In the genomic region with DNA sequence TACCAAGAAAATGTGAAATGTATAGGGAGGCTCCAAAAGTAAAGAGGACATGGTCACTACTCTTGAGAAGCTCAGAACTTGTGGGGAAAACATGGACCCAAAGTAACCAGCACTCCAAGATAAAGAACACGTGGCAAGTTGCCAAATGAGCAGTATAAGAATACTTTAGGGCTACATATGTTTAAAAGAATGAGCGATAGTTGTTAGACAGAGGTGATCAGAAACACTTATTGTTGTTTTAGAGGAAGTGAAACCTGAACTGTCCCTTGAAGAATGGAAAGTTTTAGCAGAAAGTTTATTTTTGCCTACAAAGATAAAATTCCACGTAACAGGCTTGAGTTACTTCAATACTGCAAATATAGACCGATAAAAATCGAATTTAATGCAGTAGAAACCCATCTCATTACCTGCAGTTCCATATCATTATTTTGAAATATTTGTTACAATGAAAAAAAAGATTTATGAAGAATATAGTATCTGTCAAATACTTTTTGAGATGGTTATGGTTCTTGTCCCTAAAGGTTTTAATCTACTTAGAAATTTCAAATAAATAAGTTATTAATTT, we compare ENCODE assay signal across 1 cellular context.
TF ChIP-seq lines count a peak whose summit lies in the region.

No MANE protein-coding gene starts in this region.

TF ChIP-seq in GM12878, 131 proteins besides CTCF, POLR2A, EP300 and RAD21 (continued from another document and continues in another):
- TF ChIP-seq, protein P1, sequence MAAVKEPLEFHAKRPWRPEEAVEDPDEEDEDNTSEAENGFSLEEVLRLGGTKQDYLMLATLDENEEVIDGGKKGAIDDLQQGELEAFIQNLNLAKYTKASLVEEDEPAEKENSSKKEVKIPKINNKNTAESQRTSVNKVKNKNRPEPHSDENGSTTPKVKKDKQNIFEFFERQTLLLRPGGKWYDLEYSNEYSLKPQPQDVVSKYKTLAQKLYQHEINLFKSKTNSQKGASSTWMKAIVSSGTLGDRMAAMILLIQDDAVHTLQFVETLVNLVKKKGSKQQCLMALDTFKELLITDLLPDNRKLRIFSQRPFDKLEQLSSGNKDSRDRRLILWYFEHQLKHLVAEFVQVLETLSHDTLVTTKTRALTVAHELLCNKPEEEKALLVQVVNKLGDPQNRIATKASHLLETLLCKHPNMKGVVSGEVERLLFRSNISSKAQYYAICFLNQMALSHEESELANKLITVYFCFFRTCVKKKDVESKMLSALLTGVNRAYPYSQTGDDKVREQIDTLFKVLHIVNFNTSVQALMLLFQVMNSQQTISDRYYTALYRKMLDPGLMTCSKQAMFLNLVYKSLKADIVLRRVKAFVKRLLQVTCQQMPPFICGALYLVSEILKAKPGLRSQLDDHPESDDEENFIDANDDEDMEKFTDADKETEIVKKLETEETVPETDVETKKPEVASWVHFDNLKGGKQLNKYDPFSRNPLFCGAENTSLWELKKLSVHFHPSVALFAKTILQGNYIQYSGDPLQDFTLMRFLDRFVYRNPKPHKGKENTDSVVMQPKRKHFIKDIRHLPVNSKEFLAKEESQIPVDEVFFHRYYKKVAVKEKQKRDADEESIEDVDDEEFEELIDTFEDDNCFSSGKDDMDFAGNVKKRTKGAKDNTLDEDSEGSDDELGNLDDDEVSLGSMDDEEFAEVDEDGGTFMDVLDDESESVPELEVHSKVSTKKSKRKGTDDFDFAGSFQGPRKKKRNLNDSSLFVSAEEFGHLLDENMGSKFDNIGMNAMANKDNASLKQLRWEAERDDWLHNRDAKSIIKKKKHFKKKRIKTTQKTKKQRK (IDR thresholded peaks at IDR 0.05; ENCODE audit: low read depth, low read length), result no peak
- TF ChIP-seq NR2F1 (conservative IDR thresholded peaks at IDR 0.05), result 0 out of 2 replicates have a peak, but pooled peaks have one; percentile 26
- TF ChIP-seq, protein P2, sequence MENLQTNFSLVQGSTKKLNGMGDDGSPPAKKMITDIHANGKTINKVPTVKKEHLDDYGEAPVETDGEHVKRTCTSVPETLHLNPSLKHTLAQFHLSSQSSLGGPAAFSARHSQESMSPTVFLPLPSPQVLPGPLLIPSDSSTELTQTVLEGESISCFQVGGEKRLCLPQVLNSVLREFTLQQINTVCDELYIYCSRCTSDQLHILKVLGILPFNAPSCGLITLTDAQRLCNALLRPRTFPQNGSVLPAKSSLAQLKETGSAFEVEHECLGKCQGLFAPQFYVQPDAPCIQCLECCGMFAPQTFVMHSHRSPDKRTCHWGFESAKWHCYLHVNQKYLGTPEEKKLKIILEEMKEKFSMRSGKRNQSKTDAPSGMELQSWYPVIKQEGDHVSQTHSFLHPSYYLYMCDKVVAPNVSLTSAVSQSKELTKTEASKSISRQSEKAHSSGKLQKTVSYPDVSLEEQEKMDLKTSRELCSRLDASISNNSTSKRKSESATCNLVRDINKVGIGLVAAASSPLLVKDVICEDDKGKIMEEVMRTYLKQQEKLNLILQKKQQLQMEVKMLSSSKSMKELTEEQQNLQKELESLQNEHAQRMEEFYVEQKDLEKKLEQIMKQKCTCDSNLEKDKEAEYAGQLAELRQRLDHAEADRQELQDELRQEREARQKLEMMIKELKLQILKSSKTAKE (IDR thresholded peaks at IDR 0.05; ENCODE audit: low read depth, poor library complexity, severe bottlenecking), result peak; percentile 82
- TF ChIP-seq ZNF622 (IDR thresholded peaks at IDR 0.05), result no peak
- no peak for TF ChIP-seq NRF1 (conservative IDR thresholded peaks at IDR 0.05; ENCODE audit: low read depth, low read length)
- TF ChIP-seq CREM (IDR thresholded peaks at IDR 0.05; ENCODE audit: low read depth), result peak; percentile 60; the same call in 1 of the 2 replicates
- no peak; the same call in 1 of the 2 replicates for TF ChIP-seq RUNX3 (IDR thresholded peaks at IDR 0.05; ENCODE audit: low read length)
- no peak for TF ChIP-seq POLR2AphosphoS2 (IDR thresholded peaks at IDR 0.05; ENCODE audit: low read depth, low read length)
- TF ChIP-seq, protein P3, sequence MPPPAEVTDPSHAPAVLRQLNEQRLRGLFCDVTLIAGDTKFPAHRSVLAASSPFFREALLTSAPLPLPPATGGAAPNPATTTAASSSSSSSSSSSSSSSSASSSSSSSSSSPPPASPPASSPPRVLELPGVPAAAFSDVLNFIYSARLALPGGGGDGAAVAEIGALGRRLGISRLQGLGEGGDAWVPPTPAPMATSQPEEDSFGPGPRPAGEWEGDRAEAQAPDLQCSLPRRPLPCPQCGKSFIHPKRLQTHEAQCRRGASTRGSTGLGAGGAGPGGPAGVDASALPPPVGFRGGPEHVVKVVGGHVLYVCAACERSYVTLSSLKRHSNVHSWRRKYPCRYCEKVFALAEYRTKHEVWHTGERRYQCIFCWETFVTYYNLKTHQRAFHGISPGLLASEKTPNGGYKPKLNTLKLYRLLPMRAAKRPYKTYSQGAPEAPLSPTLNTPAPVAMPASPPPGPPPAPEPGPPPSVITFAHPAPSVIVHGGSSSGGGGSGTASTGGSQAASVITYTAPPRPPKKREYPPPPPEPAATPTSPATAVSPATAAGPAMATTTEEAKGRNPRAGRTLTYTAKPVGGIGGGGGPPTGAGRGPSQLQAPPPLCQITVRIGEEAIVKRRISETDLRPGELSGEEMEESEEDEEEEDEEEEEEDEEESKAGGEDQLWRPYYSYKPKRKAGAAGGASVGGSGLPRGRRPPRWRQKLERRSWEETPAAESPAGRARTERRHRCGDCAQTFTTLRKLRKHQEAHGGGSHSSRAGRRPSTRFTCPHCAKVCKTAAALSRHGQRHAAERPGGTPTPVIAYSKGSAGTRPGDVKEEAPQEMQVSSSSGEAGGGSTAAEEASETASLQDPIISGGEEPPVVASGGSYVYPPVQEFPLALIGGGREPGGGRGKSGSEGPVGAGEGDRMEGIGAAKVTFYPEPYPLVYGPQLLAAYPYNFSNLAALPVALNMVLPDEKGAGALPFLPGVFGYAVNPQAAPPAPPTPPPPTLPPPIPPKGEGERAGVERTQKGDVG (CRISPR knock-in tag; IDR thresholded peaks at IDR 0.05), result no peak
- TF ChIP-seq TCF12 (IDR thresholded peaks at IDR 0.05; ENCODE audit: low read depth, low read length), result no peak
- no peak for TF ChIP-seq HDGF (IDR thresholded peaks at IDR 0.05)
- no peak for TF ChIP-seq STAT3 (IDR thresholded peaks at IDR 0.05; ENCODE audit: low read depth, low read length)
- TF ChIP-seq GATAD2B (conservative IDR thresholded peaks at IDR 0.05; ENCODE audit: low read depth), result peak; percentile 57; the same call in 1 of the 2 replicates
- TF ChIP-seq PML (IDR thresholded peaks at IDR 0.05; ENCODE audit: low read length), result no peak
- no peak for TF ChIP-seq SP1 (IDR thresholded peaks at IDR 0.05; ENCODE audit: low read depth, low read length)
- TF ChIP-seq, protein P4, sequence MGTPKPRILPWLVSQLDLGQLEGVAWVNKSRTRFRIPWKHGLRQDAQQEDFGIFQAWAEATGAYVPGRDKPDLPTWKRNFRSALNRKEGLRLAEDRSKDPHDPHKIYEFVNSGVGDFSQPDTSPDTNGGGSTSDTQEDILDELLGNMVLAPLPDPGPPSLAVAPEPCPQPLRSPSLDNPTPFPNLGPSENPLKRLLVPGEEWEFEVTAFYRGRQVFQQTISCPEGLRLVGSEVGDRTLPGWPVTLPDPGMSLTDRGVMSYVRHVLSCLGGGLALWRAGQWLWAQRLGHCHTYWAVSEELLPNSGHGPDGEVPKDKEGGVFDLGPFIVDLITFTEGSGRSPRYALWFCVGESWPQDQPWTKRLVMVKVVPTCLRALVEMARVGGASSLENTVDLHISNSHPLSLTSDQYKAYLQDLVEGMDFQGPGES (IDR thresholded peaks at IDR 0.05), result no peak
- TF ChIP-seq EGR1 (IDR thresholded peaks at IDR 0.05; ENCODE audit: borderline replicate concordance in 1 of 2, low read depth in 2 of 2, low read length in 2 of 2), result no peak
- TF ChIP-seq SIN3A (IDR thresholded peaks at IDR 0.05; ENCODE audit: low read depth, low read length), result no peak
- TF ChIP-seq TBL1XR1 (IDR thresholded peaks at IDR 0.05; ENCODE audit: low read depth, low read length), result no peak
- TF ChIP-seq NBN (IDR thresholded peaks at IDR 0.05), result peak; percentile 75; the same call in 1 of the 2 replicates
- TF ChIP-seq SUZ12 (IDR thresholded peaks at IDR 0.05; ENCODE audit: unreplicated experiment), result no peak
- no peak for TF ChIP-seq PAX8 (IDR thresholded peaks at IDR 0.05)
- peak; percentile 98 for TF ChIP-seq SMAD1 (IDR thresholded peaks at IDR 0.05; ENCODE audit: low read depth, partially characterized antibody)
- TF ChIP-seq ZNF384 (IDR thresholded peaks at IDR 0.05; ENCODE audit: borderline replicate concordance, low read depth, low read length), result no peak
- peak; percentile 89 for TF ChIP-seq ATF7 (IDR thresholded peaks at IDR 0.05; ENCODE audit: low read depth)
- TF ChIP-seq KLF5 (IDR thresholded peaks at IDR 0.05; ENCODE audit: partially characterized antibody), result no peak
- TF ChIP-seq, protein P5, sequence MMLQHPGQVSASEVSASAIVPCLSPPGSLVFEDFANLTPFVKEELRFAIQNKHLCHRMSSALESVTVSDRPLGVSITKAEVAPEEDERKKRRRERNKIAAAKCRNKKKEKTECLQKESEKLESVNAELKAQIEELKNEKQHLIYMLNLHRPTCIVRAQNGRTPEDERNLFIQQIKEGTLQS (IDR thresholded peaks at IDR 0.05; ENCODE audit: borderline replicate concordance, extremely low read depth, low read depth, low read length), result no peak
- TF ChIP-seq WRNIP1 (IDR thresholded peaks at IDR 0.05; ENCODE audit: borderline replicate concordance, low read depth, low read length), result no peak
- no peak for TF ChIP-seq POLR2AphosphoS5 (IDR thresholded peaks at IDR 0.05; ENCODE audit: low read length)
- no peak for TF ChIP-seq RCOR1 (conservative IDR thresholded peaks at IDR 0.05; ENCODE audit: low read depth, low read length)
- TF ChIP-seq RAD51 (IDR thresholded peaks at IDR 0.05), result peak; percentile 29; the same call in 1 of the 2 replicates
- peak; percentile 60; the same call in 1 of the 2 replicates for TF ChIP-seq TCF7 (IDR thresholded peaks at IDR 0.05; ENCODE audit: borderline replicate concordance)
- peak; percentile 94 for TF ChIP-seq MEF2A (IDR thresholded peaks at IDR 0.05; ENCODE audit: insufficient read depth, low read depth, low read length)
- no peak for TF ChIP-seq GABPA (IDR thresholded peaks at IDR 0.05; ENCODE audit: low read depth)
- TF ChIP-seq MYB (IDR thresholded peaks at IDR 0.05; ENCODE audit: borderline replicate concordance, low read depth, low read length), result no peak
- TF ChIP-seq, protein P6, sequence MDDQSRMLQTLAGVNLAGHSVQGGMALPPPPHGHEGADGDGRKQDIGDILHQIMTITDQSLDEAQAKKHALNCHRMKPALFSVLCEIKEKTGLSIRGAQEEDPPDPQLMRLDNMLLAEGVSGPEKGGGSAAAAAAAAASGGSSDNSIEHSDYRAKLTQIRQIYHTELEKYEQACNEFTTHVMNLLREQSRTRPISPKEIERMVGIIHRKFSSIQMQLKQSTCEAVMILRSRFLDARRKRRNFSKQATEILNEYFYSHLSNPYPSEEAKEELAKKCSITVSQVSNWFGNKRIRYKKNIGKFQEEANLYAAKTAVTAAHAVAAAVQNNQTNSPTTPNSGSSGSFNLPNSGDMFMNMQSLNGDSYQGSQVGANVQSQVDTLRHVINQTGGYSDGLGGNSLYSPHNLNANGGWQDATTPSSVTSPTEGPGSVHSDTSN (IDR thresholded peaks at IDR 0.05; ENCODE audit: insufficient replicate concordance, low read depth, low read length), result no peak
- TF ChIP-seq EZH2 (IDR thresholded peaks at IDR 0.05; ENCODE audit: borderline replicate concordance, control insufficient read depth, low read depth, low read length), result no peak
- TF ChIP-seq, protein P7, sequence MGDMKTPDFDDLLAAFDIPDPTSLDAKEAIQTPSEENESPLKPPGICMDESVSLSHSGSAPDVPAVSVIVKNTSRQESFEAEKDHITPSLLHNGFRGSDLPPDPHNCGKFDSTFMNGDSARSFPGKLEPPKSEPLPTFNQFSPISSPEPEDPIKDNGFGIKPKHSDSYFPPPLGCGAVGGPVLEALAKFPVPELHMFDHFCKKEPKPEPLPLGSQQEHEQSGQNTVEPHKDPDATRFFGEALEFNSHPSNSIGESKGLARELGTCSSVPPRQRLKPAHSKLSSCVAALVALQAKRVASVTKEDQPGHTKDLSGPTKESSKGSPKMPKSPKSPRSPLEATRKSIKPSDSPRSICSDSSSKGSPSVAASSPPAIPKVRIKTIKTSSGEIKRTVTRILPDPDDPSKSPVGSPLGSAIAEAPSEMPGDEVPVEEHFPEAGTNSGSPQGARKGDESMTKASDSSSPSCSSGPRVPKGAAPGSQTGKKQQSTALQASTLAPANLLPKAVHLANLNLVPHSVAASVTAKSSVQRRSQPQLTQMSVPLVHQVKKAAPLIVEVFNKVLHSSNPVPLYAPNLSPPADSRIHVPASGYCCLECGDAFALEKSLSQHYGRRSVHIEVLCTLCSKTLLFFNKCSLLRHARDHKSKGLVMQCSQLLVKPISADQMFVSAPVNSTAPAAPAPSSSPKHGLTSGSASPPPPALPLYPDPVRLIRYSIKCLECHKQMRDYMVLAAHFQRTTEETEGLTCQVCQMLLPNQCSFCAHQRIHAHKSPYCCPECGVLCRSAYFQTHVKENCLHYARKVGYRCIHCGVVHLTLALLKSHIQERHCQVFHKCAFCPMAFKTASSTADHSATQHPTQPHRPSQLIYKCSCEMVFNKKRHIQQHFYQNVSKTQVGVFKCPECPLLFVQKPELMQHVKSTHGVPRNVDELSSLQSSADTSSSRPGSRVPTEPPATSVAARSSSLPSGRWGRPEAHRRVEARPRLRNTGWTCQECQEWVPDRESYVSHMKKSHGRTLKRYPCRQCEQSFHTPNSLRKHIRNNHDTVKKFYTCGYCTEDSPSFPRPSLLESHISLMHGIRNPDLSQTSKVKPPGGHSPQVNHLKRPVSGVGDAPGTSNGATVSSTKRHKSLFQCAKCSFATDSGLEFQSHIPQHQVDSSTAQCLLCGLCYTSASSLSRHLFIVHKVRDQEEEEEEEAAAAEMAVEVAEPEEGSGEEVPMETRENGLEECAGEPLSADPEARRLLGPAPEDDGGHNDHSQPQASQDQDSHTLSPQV (IDR thresholded peaks at IDR 0.05), result no peak
- no peak for TF ChIP-seq STAT1 (conservative IDR thresholded peaks at IDR 0.05)
- TF ChIP-seq YY1 (IDR thresholded peaks at IDR 0.05; ENCODE audit: low read depth, low read length), result no peak
- TF ChIP-seq SREBF2 (IDR thresholded peaks at IDR 0.05; ENCODE audit: low read length), result no peak
- TF ChIP-seq SUPT20H (IDR thresholded peaks at IDR 0.05; ENCODE audit: borderline replicate concordance, control insufficient read depth, low read depth, low read length), result no peak
- TF ChIP-seq CREB1 (IDR thresholded peaks at IDR 0.05; ENCODE audit: low read depth), result 0 out of 2 replicates have a peak, but pooled peaks have one; percentile 24
- 0 out of 2 replicates have a peak, but pooled peaks have one; percentile 16 for TF ChIP-seq ZNF24 (IDR thresholded peaks at IDR 0.05)
- no peak for TF ChIP-seq HDAC2 (IDR thresholded peaks at IDR 0.05)
- TF ChIP-seq, protein P8, sequence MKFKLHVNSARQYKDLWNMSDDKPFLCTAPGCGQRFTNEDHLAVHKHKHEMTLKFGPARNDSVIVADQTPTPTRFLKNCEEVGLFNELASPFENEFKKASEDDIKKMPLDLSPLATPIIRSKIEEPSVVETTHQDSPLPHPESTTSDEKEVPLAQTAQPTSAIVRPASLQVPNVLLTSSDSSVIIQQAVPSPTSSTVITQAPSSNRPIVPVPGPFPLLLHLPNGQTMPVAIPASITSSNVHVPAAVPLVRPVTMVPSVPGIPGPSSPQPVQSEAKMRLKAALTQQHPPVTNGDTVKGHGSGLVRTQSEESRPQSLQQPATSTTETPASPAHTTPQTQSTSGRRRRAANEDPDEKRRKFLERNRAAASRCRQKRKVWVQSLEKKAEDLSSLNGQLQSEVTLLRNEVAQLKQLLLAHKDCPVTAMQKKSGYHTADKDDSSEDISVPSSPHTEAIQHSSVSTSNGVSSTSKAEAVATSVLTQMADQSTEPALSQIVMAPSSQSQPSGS (IDR thresholded peaks at IDR 0.05; ENCODE audit: low read length), result peak; percentile 58; the same call in 1 of the 2 replicates
